37 cellular contexts compared by ENCODE assay signal in the genomic region with DNA sequence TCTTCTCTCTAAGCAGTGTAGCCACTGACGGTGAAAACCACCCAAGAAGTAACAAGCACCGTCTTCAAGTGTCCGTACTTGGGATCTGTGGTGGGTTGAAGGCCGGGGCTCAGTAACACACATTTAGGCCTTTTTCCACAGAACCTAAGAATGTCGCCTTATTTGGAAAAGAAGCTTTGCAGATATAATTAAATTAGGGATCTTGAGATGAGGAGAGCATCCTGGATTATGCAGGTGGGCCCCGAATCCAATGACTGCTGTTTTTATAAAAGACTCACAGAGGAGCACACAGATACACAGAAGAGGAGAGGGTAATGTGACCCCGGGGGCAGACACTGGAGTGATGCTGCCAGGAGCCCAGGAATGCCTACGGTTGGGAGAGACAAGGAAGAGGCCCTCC. TPM values are rescaled to one million over a fixed set of nuclear protein-coding genes. Genes with fewer than 3 reads are reported as not detected.
"Had no signal": no experiment of that assay in that cellular context is flagged by ENCODE, and none has a peak within 500 bp of the region (broad histone marks: within the 10 kb centered on the region; RNA-seq: fewer than 3 reads in every experiment).

No MANE protein-coding gene starts in this region.

- H3K4me3 ChIP-seq: adrenal gland, ascending aorta, cardiac muscle cell had no signal

- H3K27me3 ChIP-seq: adrenal gland, ascending aorta, cardiac muscle cell had no signal

- H3K4me1 ChIP-seq: adrenal gland, ascending aorta had no signal

- H3K27ac ChIP-seq: adrenal gland, ascending aorta, cardiac muscle cell, VCaP had no signal

- H3K27me3 Mint-ChIP-seq: activated B cell treated with CpG ODN at 0.5 μM for 24 hours; activated CD4-positive, alpha-beta memory T cell treated with anti-CD3 and anti-CD28 coated beads, Interleukin-2, amount 10 ng/mL, durations not matched to agents 7 days and 5 days; activated CD4-positive, alpha-beta T cell treated with anti-CD3 and anti-CD28 coated beads, Interleukin-2, amount 10 ng/mL, durations not matched to agents 7 days and 5 days; activated naive CD8-positive, alpha-beta T cell treated with anti-CD3 and anti-CD28 coated beads for 36 hours; activated T-helper 17 cell treated with anti-CD3 and anti-CD28 coated beads, Interleukin-2, amount 50 U/mL, for 72 hours; central memory CD8-positive, alpha-beta T cell had no signal

- H3K9me3 ChIP-seq: adrenal gland, ascending aorta had no signal

- H3K4me1 Mint-ChIP-seq: activated B cell treated with CpG ODN at 0.5 μM for 24 hours; activated CD4-positive, alpha-beta memory T cell treated with anti-CD3 and anti-CD28 coated beads, Interleukin-2, amount 10 ng/mL, durations not matched to agents 7 days and 5 days; activated CD4-positive, alpha-beta T cell treated with anti-CD3 and anti-CD28 coated beads, Interleukin-2, amount 10 ng/mL, durations not matched to agents 7 days and 5 days; activated naive CD8-positive, alpha-beta T cell treated with anti-CD3 and anti-CD28 coated beads for 36 hours; activated T-helper 17 cell treated with anti-CD3 and anti-CD28 coated beads, Interleukin-2, amount 50 U/mL, for 72 hours; central memory CD8-positive, alpha-beta T cell had no signal

- H3K36me3 Mint-ChIP-seq: activated naive CD8-positive, alpha-beta T cell treated with anti-CD3 and anti-CD28 coated beads for 36 hours had no signal

- DNase-seq: activated B cell treated with CpG ODN at 0.5 μM for 24 hours; activated CD4-positive, alpha-beta memory T cell treated with anti-CD3 and anti-CD28 coated beads, Interleukin-2, amount 10 ng/mL, durations not matched to agents 7 days and 5 days; activated CD4-positive, alpha-beta T cell treated with anti-CD3 and anti-CD28 coated beads for 4 hours; activated CD4-positive, alpha-beta T cell treated with anti-CD3 and anti-CD28 coated beads, Interleukin-2, amount 10 ng/mL, durations not matched to agents 7 days and 5 days; activated CD4-positive, alpha-beta T cell treated with anti-CD3 and anti-CD28 coated beads, Interleukin-2, amount 50 U/mL, for 48 hours; activated CD4-positive, CD25-positive, alpha-beta regulatory T cell treated with anti-CD3 and anti-CD28 coated beads, Interleukin-2, amount 50 U/mL, for 72 hours; activated CD8-positive, alpha-beta memory T cell treated with anti-CD3 and anti-CD28 coated beads for 24 hours; activated CD8-positive, alpha-beta memory T cell treated with anti-CD3 and anti-CD28 coated beads, Interleukin-2, amount 50 U/mL, for 4 hours; activated CD8-positive, alpha-beta T cell treated with anti-CD3 and anti-CD28 coated beads, Interleukin-2, amount 10 ng/mL, durations not matched to agents 7 days and 5 days; activated effector memory CD4-positive, alpha-beta T cell treated with anti-CD3 and anti-CD28 coated beads, Interleukin-2, amount 50 U/mL, for 16 hours; activated gamma-delta T cell treated with Interleukin-2 at 50 U/mL for 16 hours; activated naive CD4-positive, alpha-beta T cell; activated naive CD4-positive, alpha-beta T cell treated with anti-CD3 and anti-CD28 coated beads for 36 hours; activated naive CD4-positive, alpha-beta T cell treated with anti-CD3 and anti-CD28 coated beads, Interleukin-2, amount 50 U/mL, for 16 hours; activated naive CD8-positive, alpha-beta T cell treated with anti-CD3 and anti-CD28 coated beads for 36 hours; activated T-cell treated with anti-CD3 and anti-CD28 coated beads for 4 hours; activated T-cell treated with anti-CD3 and anti-CD28 coated beads, Interleukin-2, amount 50 U/mL, for 1 hour; activated T-cell treated with anti-CD3 and anti-CD28 coated beads, Interleukin-2, amount 50 U/mL, for 4 hours; activated T-cell treated with anti-CD3 and anti-CD28 coated beads, Interleukin-2, amount 50 U/mL, for 72 hours; adrenal gland; amniotic stem cell; caudate nucleus; SW 1271; T-helper 1 cell; T-helper 2 cell; T-helper 9 cell had no signal

- H3K36me3 ChIP-seq: adrenal gland, ascending aorta, cardiac muscle cell had no signal

- H3K27ac Mint-ChIP-seq: activated B cell treated with CpG ODN at 0.5 μM for 24 hours; activated CD4-positive, alpha-beta memory T cell treated with anti-CD3 and anti-CD28 coated beads, Interleukin-2, amount 10 ng/mL, durations not matched to agents 7 days and 5 days; activated CD4-positive, alpha-beta T cell treated with anti-CD3 and anti-CD28 coated beads, Interleukin-2, amount 10 ng/mL, durations not matched to agents 7 days and 5 days; activated CD8-positive, alpha-beta T cell treated with anti-CD3 and anti-CD28 coated beads, Interleukin-2, amount 10 ng/mL, durations not matched to agents 7 days and 5 days; activated naive CD4-positive, alpha-beta T cell treated with anti-CD3 and anti-CD28 coated beads for 36 hours; activated naive CD4-positive, alpha-beta T cell treated with anti-CD3 and anti-CD28 coated beads, Interleukin-2, amount 50 U/mL, for 72 hours; activated naive CD8-positive, alpha-beta T cell treated with anti-CD3 and anti-CD28 coated beads for 36 hours; activated T-cell treated with anti-CD3 and anti-CD28 coated beads, Interleukin-2, amount 50 U/mL, for 72 hours; activated T-helper 1 cell treated with anti-CD3 and anti-CD28 coated beads, Interleukin-12 subunit alpha, Interleukin-12 subunit beta, Interleukin-2, Interleukin-4 antibody, amounts not matched to agents 30 ng/mL and 10 ng/mL and 1 ng/mL, durations not matched to agents 14 hours and 24 hours and 36 hours; activated T-helper 17 cell treated with anti-CD3 and anti-CD28 coated beads, Interleukin-2, amount 50 U/mL, for 72 hours; brain; T-helper 1 cell treated with Interleukin-12 subunit alpha and Interleukin-12 subunit beta and Interleukin-4 antibody, amounts not matched to agents 30 μg/mL and 1 μg/mL, for 36 hours; T-helper 2 cell treated with Interferon-gamma antibody and Interleukin-4, amounts not matched to agents 5 μg/mL and 100 μg/mL, for 36 hours had no signal

- ATAC-seq: activated CD8-positive, alpha-beta T cell treated with anti-CD3 and anti-CD28 coated beads, Interleukin-2, amount 10 ng/mL, durations not matched to agents 7 days and 5 days; activated naive CD4-positive, alpha-beta T cell treated with anti-CD3 and anti-CD28 coated beads, Interleukin-2, amount 50 U/mL, for 72 hours; activated T-cell treated with anti-CD3 and anti-CD28 coated beads, Interleukin-2, amount 50 U/mL, for 4 hours; activated T-cell treated with anti-CD3 and anti-CD28 coated beads, Interleukin-2, amount 50 U/mL, for 72 hours; activated T-helper 17 cell treated with anti-CD3 and anti-CD28 coated beads, Interleukin-2, amount 50 U/mL, for 72 hours had no signal

- H3K4me3 Mint-ChIP-seq: activated B cell treated with CpG ODN at 0.5 μM for 24 hours; activated CD4-positive, alpha-beta memory T cell treated with anti-CD3 and anti-CD28 coated beads, Interleukin-2, amount 10 ng/mL, durations not matched to agents 7 days and 5 days; activated CD4-positive, alpha-beta T cell treated with anti-CD3 and anti-CD28 coated beads, Interleukin-2, amount 10 ng/mL, durations not matched to agents 7 days and 5 days; activated CD8-positive, alpha-beta T cell treated with anti-CD3 and anti-CD28 coated beads, Interleukin-2, amount 10 ng/mL, durations not matched to agents 7 days and 5 days; activated naive CD4-positive, alpha-beta T cell treated with anti-CD3 and anti-CD28 coated beads for 36 hours; activated naive CD8-positive, alpha-beta T cell treated with anti-CD3 and anti-CD28 coated beads for 36 hours; activated T-cell treated with anti-CD3 and anti-CD28 coated beads, Interleukin-2, amount 50 U/mL, for 4 hours; activated T-cell treated with anti-CD3 and anti-CD28 coated beads, Interleukin-2, amount 50 U/mL, for 72 hours; activated T-helper 1 cell treated with anti-CD3 and anti-CD28 coated beads, Interleukin-12 subunit alpha, Interleukin-12 subunit beta, Interleukin-2, Interleukin-4 antibody, amounts not matched to agents 30 ng/mL and 10 ng/mL and 1 ng/mL, durations not matched to agents 14 hours and 24 hours and 36 hours; activated T-helper 17 cell treated with anti-CD3 and anti-CD28 coated beads, Interleukin-2, amount 50 U/mL, for 72 hours; brain; central memory CD8-positive, alpha-beta T cell; T-helper 1 cell treated with Interleukin-12 subunit alpha and Interleukin-12 subunit beta and Interleukin-4 antibody, amounts not matched to agents 30 μg/mL and 1 μg/mL, for 36 hours; T-helper 2 cell treated with Interferon-gamma antibody and Interleukin-4, amounts not matched to agents 5 μg/mL and 100 μg/mL, for 36 hours had no signal

RNA-seq across cellular contexts. Expression of a gene that starts 46.3 kb away (rescaled TPM):
- total RNA-seq: activated B cell treated with CpG ODN at 0.5 μM for 24 hours; activated CD4-positive, alpha-beta memory T cell treated with anti-CD3 and anti-CD28 coated beads, Interleukin-2, amount 10 ng/mL, durations not matched to agents 7 days and 5 days; activated CD4-positive, alpha-beta T cell treated with anti-CD3 and anti-CD28 coated beads, Interleukin-2, amount 10 ng/mL, durations not matched to agents 7 days and 5 days; activated CD8-positive, alpha-beta T cell treated with anti-CD3 and anti-CD28 coated beads, Interleukin-2, amount 10 ng/mL, durations not matched to agents 7 days and 5 days; activated naive CD4-positive, alpha-beta T cell treated with anti-CD3 and anti-CD28 coated beads for 36 hours; activated naive CD4-positive, alpha-beta T cell treated with anti-CD3 and anti-CD28 coated beads, Interleukin-2, amount 50 U/mL, for 72 hours; activated naive CD8-positive, alpha-beta T cell treated with anti-CD3 and anti-CD28 coated beads for 36 hours; activated T-cell treated with anti-CD3 and anti-CD28 coated beads, Interleukin-2, amount 50 U/mL, for 4 hours; activated T-helper 1 cell treated with anti-CD3 and anti-CD28 coated beads, Interleukin-12 subunit alpha, Interleukin-12 subunit beta, Interleukin-2, Interleukin-4 antibody, amounts not matched to agents 30 ng/mL and 10 ng/mL and 1 ng/mL, durations not matched to agents 14 hours and 24 hours and 36 hours; ascending aorta; bronchial epithelial cell had no signal
